In genomic region chr10:15427836-15428414, GRCh38 we compare ENCODE assay signal across 8 cellular contexts. TPM values are rescaled to one million over a fixed set of nuclear protein-coding genes. Genes with fewer than 3 reads are reported as not detected.
DNase-seq lines count a peak whose midpoint lies in the region; ATAC-seq and TF ChIP-seq lines count a peak whose summit lies in the region.

No MANE protein-coding gene starts in this region.

- no peak for TF ChIP-seq POLR2A in adrenal gland (IDR thresholded peaks at IDR 0.05)

- H3K36me3 ChIP-seq in Karpas-422 (ENCODE audit: insufficient read depth, low read length) (no peaks in the 10 kb centered on the region), adrenal gland (replicated peaks in 1 of 2) (no peaks in the 10 kb centered on the region)

- H3K4me2 ChIP-seq in Karpas-422 (ENCODE audit: low read depth, low read length, poor library complexity, severe bottlenecking): no peak overlapping the region

- no peak overlapping the region for H3K9ac ChIP-seq in Karpas-422 (ENCODE audit: low read length)

- DNase-seq in DMS 273 (lab: John Stamatoyannopoulos, UW; ENCODE audit: unreplicated experiment) (peak; percentile 69), Karpas-422 (peak; percentile 58), adrenal gland (no peak), kidney tubule cell (ENCODE audit: low spot score) (peak; percentile 56)
- no peak for DNase-seq in stimulated activated CD4-positive, alpha-beta T cell treated with anti-CD3 and anti-CD28 coated beads, Interleukin-12 subunit alpha, Interleukin-12 subunit beta, amount 100 ng/mL, for 4 hours

- no peaks in the 10 kb centered on the region for H3K4me1 ChIP-seq in Karpas-422 (ENCODE audit: low read length)
- no peaks in the 10 kb centered on the region for H3K4me1 ChIP-seq in adrenal gland (replicated peaks in 1 of 2)

- no peaks in the 10 kb centered on the region for H3K9me2 ChIP-seq in Karpas-422 (replicated peaks; ENCODE audit: insufficient read depth, low read length)

- no peak overlapping the region for H2AFZ ChIP-seq in Karpas-422 (ENCODE audit: low read length)

- intact Hi-C loops in adrenal gland (cut with DNase I): no loop called here

- no peaks in the 10 kb centered on the region for H3K9me3 ChIP-seq in Karpas-422 (ENCODE audit: low read length)
- no peaks in the 10 kb centered on the region for H3K9me3 ChIP-seq in adrenal gland (replicated peaks in 1 of 3)

- no peaks in the 10 kb centered on the region for H3K27me3 ChIP-seq in Karpas-422 (ENCODE audit: low read length)
- no peaks in the 10 kb centered on the region for H3K27me3 ChIP-seq in adrenal gland

- no peak overlapping the region for H3K4me3 ChIP-seq in Karpas-422 (ENCODE audit: low read length)
- no peak overlapping the region for H3K4me3 ChIP-seq in adrenal gland

- H3K27ac ChIP-seq in Karpas-422 (ENCODE audit: low read length) (no peak overlapping the region), adrenal gland (no peak overlapping the region)

- H3K79me2 ChIP-seq in Karpas-422 (ENCODE audit: low read length): no peaks in the 10 kb centered on the region

- H4K20me1 ChIP-seq in Karpas-422 (ENCODE audit: insufficient read depth, low read depth, low read length): no peaks in the 10 kb centered on the region

- WGBS in adrenal gland, 4 donors: 24 to 34% (median 27%) methylated on average over 5 of the region's 5 CpGs

- peak; percentile 42 to 65 (median 54) for TF ChIP-seq CTCF in adrenal gland (IDR thresholded peaks at IDR 0.05)

- no peak for ATAC-seq in GM18909 (IDR thresholded peaks at IDR 0.05; ENCODE audit: poor library complexity, unreplicated experiment)
- no peak for ATAC-seq in GM21786 (IDR thresholded peaks at IDR 0.05; ENCODE audit: unreplicated experiment)
- no peak for ATAC-seq in HG02798 (IDR thresholded peaks at IDR 0.05; ENCODE audit: poor library complexity, unreplicated experiment)

RNA-seq across cellular contexts. Expression of gene FAM171A1, which starts 56.8 kb away (rescaled TPM):
- not detected in 2 replicates for total RNA-seq in Karpas-422 (2014; rRNA removed; shearing (Covaris generic); ENCODE audit: low replicate concordance)
- total RNA-seq in adrenal gland: 10 to 100 TPM in 1 of 8 donors, 1 to 10 TPM in 7; 3.5 to 13.1 (median 6.2) TPM
- 1 to 10 TPM; 4.0 to 5.6 (median 5.1) TPM for polyA plus RNA-seq in adrenal gland

Comparison
In these comparisons a context has a peak if more than half of its experiments do, and no peak if none do; other contexts are left out.
1. DNase-seq: peak in DMS 273 (single experiment), Karpas-422 (single experiment) and kidney tubule cell (single experiment); none in adrenal gland (0 of 7) and stimulated activated CD4-positive, alpha-beta T cell treated with anti-CD3 and anti-CD28 coated beads, Interleukin-12 subunit alpha, Interleukin-12 subunit beta, amount 100 ng/mL, for 4 hours (single experiment).